ENCODE assay signal across 23 cellular contexts in genomic region chr2:15627842-15628684, GRCh38.
"Had no signal": no experiment of that assay in that cellular context is flagged by ENCODE, and none has a peak within 500 bp of the region (broad histone marks: within the 10 kb centered on the region; RNA-seq: fewer than 3 reads in every experiment).

No MANE protein-coding gene starts in this region.

- DNase-seq: Kasumi-1, MM.1S, NCI-H1092 treated with DMSO at 0.1 percent for 48 hours, NCI-H1436, NCI-H187, NCI-H2029, NCI-H2081 treated with DMSO at 0.1 percent for 48 hours, NCI-H2171, NCI-H226, NCI-H446, NCI-H510A, NCI-H524 treated with DMSO at 0.1 percent for 48 hours, NCI-H69, NCI-H774, Right ventricle myocardium superior, RPMI8226, SIG-M5 had no signal

- H3K9me3 ChIP-seq: SJSA1 had no signal

- H3K9ac ChIP-seq: KMS-11 had no signal

- H3K27me3 Mint-ChIP-seq: IgD-negative memory B cell had no signal

- H3K4me1 Mint-ChIP-seq: IgD-negative memory B cell had no signal

- H3K4me1 ChIP-seq: SJSA1 had no signal

- H3K4me3 ChIP-seq: K562, SJSA1 had no signal

- H3K4me3 Mint-ChIP-seq: IgD-negative memory B cell had no signal

- ATAC-seq: K562, SK-N-SH treated with all-trans-retinoic acid at 6 μM for 48 hours had no signal

- H3K27ac Mint-ChIP-seq: IgD-negative memory B cell had no signal

- H3K27ac ChIP-seq: HL-60, KMS-11, SJSA1 had no signal

- H3K27me3 ChIP-seq: SJSA1 had no signal
